ENCODE assay signal across 8 cellular contexts in the genomic region with DNA sequence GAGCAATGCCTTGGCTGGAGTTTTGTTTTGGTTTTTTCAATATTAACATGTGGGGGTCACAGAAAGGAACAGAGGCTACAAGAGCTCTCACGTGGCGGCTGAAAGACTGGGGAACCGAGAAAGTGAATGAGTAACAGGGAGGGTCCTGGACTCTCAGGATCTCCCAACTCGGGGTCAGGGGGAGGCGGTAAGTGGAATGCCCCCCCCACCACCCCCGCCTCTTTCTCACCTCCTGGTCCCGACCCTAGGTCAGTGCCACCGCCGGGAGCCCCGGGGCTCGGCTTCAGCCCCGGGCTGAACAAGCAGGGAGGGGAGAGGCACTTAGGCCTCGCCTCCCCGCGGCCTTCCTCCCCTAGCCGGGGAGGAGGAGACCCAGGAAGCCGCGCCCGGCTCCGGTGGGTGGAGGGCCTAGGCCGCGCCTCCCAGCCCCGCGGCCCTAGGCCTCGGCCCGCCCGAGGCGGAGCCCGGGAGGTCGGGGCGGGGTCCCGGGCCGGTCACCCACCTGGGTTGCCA. TPM values are rescaled to one million over a fixed set of nuclear protein-coding genes. Genes with fewer than 3 reads are reported as not detected.
A peak's percentile ranks its signal among the peaks of the same experiment; 100 is the strongest.
DNase-seq lines count a peak whose midpoint lies in the region; ATAC-seq and TF ChIP-seq lines count a peak whose summit lies in the region.
"Not testable (repeated sequence)": the region's sequence is repeated elsewhere in the genome, so short reads cannot be mapped to it uniquely, and the experiment has no call there.

No MANE protein-coding gene starts in this region.

- H2AK5ac ChIP-seq in neuronal stem cell (ENCODE audit: low read depth, low read length) = not testable (repeated sequence)

- CTCF ChIA-PET in HCT116 (lab: Charles Lee) = interaction anchor here (1.1 kb wide), 2 partner anchors 36 to 222 kb away, joined by 3 to 4 read pairs; a partner anchor contains a TSS

- H3K9me2 ChIP-seq in HCT116 (ENCODE audit: insufficient read depth); Loucy (replicated peaks; ENCODE audit: low read depth, low read length): not testable (repeated sequence)

- ATAC-seq in HCT116 = peak; percentile 95

- RAD21 ChIA-PET in HCT116 (lab: Charles Lee; ENCODE audit: low non-redundant PET in 1 of 2, low total read pairs in 2 of 2, uncharacterized antibody in 2 of 2, unreplicated experiment in 2 of 2) = interaction anchor here in 1 of 2 experiments (0.6 kb wide), 1 partner anchor 73 kb away, joined by 5 read pairs; a partner anchor contains a TSS

- DNase-seq in G401 (ENCODE audit: low spot score) = peak; percentile 40
- DNase-seq in HCT116 (ENCODE audit: low read depth, low spot score) = peak; percentile 53
- DNase-seq in SK-N-MC (ENCODE audit: low read depth, low spot score) = not testable (repeated sequence)
- peak; percentile 82 for DNase-seq in activated gamma-delta T cell treated with Interleukin-2 at 50 U/mL for 16 hours
- DNase-seq in foreskin melanocyte = peak; percentile 55
- peak; percentile 70 for DNase-seq in neuronal stem cell (ENCODE audit: low spot score)

- H4K91ac ChIP-seq in neuronal stem cell (ENCODE audit: low read depth, low read length, poor library complexity) = not testable (repeated sequence)

- no CpG with 5 or more reads among the region's 33 CpGs for WGBS in neuronal stem cell (ENCODE audit: extremely low coverage in 2 of 2, insufficient read length in 2 of 2, insufficient replicate concordance in 1 of 2), 2 donors

- H3K4me2 ChIP-seq in HCT116 (ENCODE audit: low read length) = peak overlapping the region; percentile 65
- H3K4me2 ChIP-seq in Loucy (ENCODE audit: low read depth, low read length, poor library complexity, severe bottlenecking) = peak overlapping the region; percentile 67
- H3K4me2 ChIP-seq in neuronal stem cell (ENCODE audit: insufficient read depth, low read length, poor library complexity, severe bottlenecking) = peak overlapping the region; percentile 25

- H3K79me1 ChIP-seq in neuronal stem cell (ENCODE audit: low read depth, low read length) = not testable (repeated sequence)

- peaks cover 8 to 10% of the 10 kb centered on the region in 2 experiments; a peak in 3 of 4 replicates for H3K4me1 ChIP-seq in HCT116 (ENCODE audit: control insufficient read depth in 1 of 2, insufficient read depth in 2 of 2, low read length in 2 of 2)
- peaks cover 11% of the 10 kb centered on the region for H3K4me1 ChIP-seq in Loucy (ENCODE audit: insufficient read depth, low read length, poor library complexity, severe bottlenecking)
- not testable (repeated sequence) for H3K4me1 ChIP-seq in neuronal stem cell (ENCODE audit: control insufficient read depth in 2 of 2, insufficient read depth in 1 of 2, low read depth in 1 of 2, low read length in 2 of 2)

- H3K18ac ChIP-seq in neuronal stem cell (ENCODE audit: low read length) = not testable (repeated sequence)

- not testable (repeated sequence) for TF ChIP-seq RAD21 in HCT116 (IDR thresholded peaks at IDR 0.05; ENCODE audit: low read depth)

- H3K9me3 ChIP-seq in HCT116 (ENCODE audit: control insufficient read depth in 1 of 2, insufficient read depth in 1 of 2, low read depth in 1 of 2, low read length in 2 of 2); Loucy (ENCODE audit: insufficient read depth, low read depth, low read length); SK-N-MC (ENCODE audit: low read depth, low read length); neuronal stem cell (replicated peaks in 1 of 2; ENCODE audit: control insufficient read depth in 2 of 2, insufficient read depth in 1 of 2, low read depth in 1 of 2, low read length in 2 of 2): not testable (repeated sequence)

- not testable (repeated sequence) for TF ChIP-seq POLR2A in HCT116 (IDR thresholded peaks at IDR 0.05; ENCODE audit: borderline replicate concordance, extremely low read depth, insufficient read depth, insufficient read length)

- H2BK5ac ChIP-seq in neuronal stem cell (ENCODE audit: low read length) = not testable (repeated sequence)

- H3K4me3 ChIP-seq in HCT116 (replicated peaks in 1 of 2; ENCODE audit: low read depth in 1 of 2, low read length in 2 of 2) (peak overlapping the region; percentile 49 to 63), Loucy (ENCODE audit: low read length, poor library complexity, severe bottlenecking) (peak overlapping the region; percentile 80), SK-N-MC (peak overlapping the region; percentile 79), neuronal stem cell (ENCODE audit: low read length in 2 of 2) (peak overlapping the region; percentile 79 to 83)

- peak overlapping the region; percentile 70 for H3K9ac ChIP-seq in HCT116 (ENCODE audit: low read length)
- peak overlapping the region; percentile 63 for H3K9ac ChIP-seq in Loucy (ENCODE audit: low read depth, low read length, poor library complexity, severe bottlenecking)
- peak overlapping the region; percentile 51 for H3K9ac ChIP-seq in SK-N-MC (ENCODE audit: insufficient read length)
- not testable (repeated sequence) for H3K9ac ChIP-seq in neuronal stem cell (ENCODE audit: low read depth, low read length, poor library complexity)

- not testable (repeated sequence) for H4K8ac ChIP-seq in neuronal stem cell (ENCODE audit: low read depth, low read length)

- not testable (repeated sequence) for H3K23ac ChIP-seq in neuronal stem cell (ENCODE audit: low read depth, low read length, poor library complexity)

- not testable (repeated sequence) for H3K27me3 Mint-ChIP-seq in stimulated activated naive CD8-positive, alpha-beta T cell treated with anti-CD3 and anti-CD28 coated beads, Interleukin-15, Interleukin-2, amounts not matched to agents 100 ng/mL and 50 ng/mL, for 24 hours

- H3K4me3 Mint-ChIP-seq in stimulated activated naive CD8-positive, alpha-beta T cell treated with anti-CD3 and anti-CD28 coated beads, Interleukin-15, Interleukin-2, amounts not matched to agents 100 ng/mL and 50 ng/mL, for 24 hours = peak overlapping the region; percentile 98

- TF ChIP-seq CTCF in HCT116 (IDR thresholded peaks at IDR 0.05 in 2 of 3, conservative IDR thresholded peaks at IDR 0.05 in 1 of 3; ENCODE audit: borderline replicate concordance in 1 of 3, insufficient read depth in 1 of 3, low read depth in 2 of 3, low read length in 2 of 3); Loucy (conservative IDR thresholded peaks at IDR 0.05; ENCODE audit: low read length): not testable (repeated sequence)

- POLR2A ChIA-PET in HCT116 (lab: Charles Lee) = interaction anchor here (1.3 kb wide), 1 partner anchor 36 kb away, joined by 5 read pairs; a partner anchor contains a TSS

- H3K79me2 ChIP-seq in HCT116 (ENCODE audit: insufficient read depth, low read length) (peaks cover 11% of the 10 kb centered on the region), Loucy (ENCODE audit: insufficient read depth, low read length) (peaks cover 27% of the 10 kb centered on the region; the same call in 1 of the 2 replicates)

- H3K36me3 Mint-ChIP-seq in stimulated activated naive CD8-positive, alpha-beta T cell treated with anti-CD3 and anti-CD28 coated beads, Interleukin-15, Interleukin-2, amounts not matched to agents 100 ng/mL and 50 ng/mL, for 24 hours (ENCODE audit: low read depth) = not testable (repeated sequence)

- H2AFZ ChIP-seq in HCT116 (ENCODE audit: low read depth, low read length, poor library complexity, severe bottlenecking); Loucy (ENCODE audit: low read length); neuronal stem cell (ENCODE audit: low read length): not testable (repeated sequence)

- peak overlapping the region; percentile 92 for H3K27ac ChIP-seq in HCT116 (ENCODE audit: low read depth, low read length)
- not testable (repeated sequence) for H3K27ac ChIP-seq in SK-N-MC; neuronal stem cell (replicated peaks; ENCODE audit: low read length)

- not testable (repeated sequence) for H3K9me3 Mint-ChIP-seq in stimulated activated naive CD8-positive, alpha-beta T cell treated with anti-CD3 and anti-CD28 coated beads, Interleukin-15, Interleukin-2, amounts not matched to agents 100 ng/mL and 50 ng/mL, for 24 hours

- in situ Hi-C loops in G401 (cut with HindIII; ENCODE audit: low sequenced_read_pairs) = not testable (repeated sequence)

- not testable (repeated sequence) for H3K36me3 ChIP-seq in HCT116 (ENCODE audit: control insufficient read depth in 1 of 2, insufficient read depth in 2 of 2, low read length in 2 of 2); Loucy (ENCODE audit: insufficient read depth, low read length); SK-N-MC (ENCODE audit: insufficient read depth, low read length); neuronal stem cell (replicated peaks in 1 of 2; ENCODE audit: control insufficient read depth in 2 of 2, insufficient read depth in 2 of 2, low read length in 2 of 2)

- not testable (repeated sequence) for H3F3A ChIP-seq in Loucy (ENCODE audit: low read depth)

- H2BK12ac ChIP-seq in neuronal stem cell (ENCODE audit: low read length) = not testable (repeated sequence)

- not testable (repeated sequence) for H3K27me3 ChIP-seq in HCT116 (ENCODE audit: insufficient read depth, low read length); Loucy (ENCODE audit: insufficient read depth, low read length, poor library complexity, severe bottlenecking); neuronal stem cell (ENCODE audit: control insufficient read depth in 3 of 3, insufficient read depth in 3 of 3, low read depth in 1 of 3, low read length in 3 of 3)

- H2BK120ac ChIP-seq in neuronal stem cell (ENCODE audit: low read depth, low read length) = not testable (repeated sequence)

- H3K14ac ChIP-seq in neuronal stem cell (ENCODE audit: low read length) = not testable (repeated sequence)

- H3K4me1 Mint-ChIP-seq in stimulated activated naive CD8-positive, alpha-beta T cell treated with anti-CD3 and anti-CD28 coated beads, Interleukin-15, Interleukin-2, amounts not matched to agents 100 ng/mL and 50 ng/mL, for 24 hours (ENCODE audit: low read depth) = peaks cover 37% of the 10 kb centered on the region

- H3K4ac ChIP-seq in neuronal stem cell (ENCODE audit: low read length) = not testable (repeated sequence)

- not testable (repeated sequence) for H2BK15ac ChIP-seq in neuronal stem cell (ENCODE audit: low read length)

- H3K27ac Mint-ChIP-seq in stimulated activated naive CD8-positive, alpha-beta T cell treated with anti-CD3 and anti-CD28 coated beads, Interleukin-15, Interleukin-2, amounts not matched to agents 100 ng/mL and 50 ng/mL, for 24 hours = peak overlapping the region; percentile 96

- intact Hi-C loops in HCT116 (cut with micrococcal nuclease) = not testable (repeated sequence)

- BruUV-seq in HCT116 (replicated peaks; lab: Mats Ljungman, UMichigan) = not testable (repeated sequence)

- not testable (repeated sequence) for H4K20me1 ChIP-seq in HCT116 (ENCODE audit: insufficient read depth); Loucy (ENCODE audit: insufficient read depth, low read length, poor library complexity, severe bottlenecking)

RNA-seq across cellular contexts. Expression of a gene that starts 20.6 kb away (rescaled TPM):
- 82.4 and 84.3 TPM in 2 replicates for total RNA-seq in G401 (2014; rRNA removed; shearing (Covaris generic))
- total RNA-seq in HCT116 (2021; ENCODE audit: unreplicated experiment) = 51.8 TPM
- 24.9 and 27.4 TPM in 2 replicates for polyA plus RNA-seq in HCT116 (2012)
- 31.1 TPM for polyA plus RNA-seq in neuronal stem cell (2013, experiment 1 of 2)
- 30.6 TPM for polyA plus RNA-seq in neuronal stem cell (2013, experiment 2 of 2)

RNA-seq across cellular contexts. Expression of a gene that starts 35.8 kb away (rescaled TPM):
- total RNA-seq in G401 (2014; rRNA removed; shearing (Covaris generic)) = 43.3 and 59.8 TPM in 2 replicates
- total RNA-seq in HCT116 (2021; ENCODE audit: unreplicated experiment) = 49.2 TPM
- polyA plus RNA-seq in HCT116 (2012) = 35.5 and 38.1 TPM in 2 replicates
- polyA plus RNA-seq in neuronal stem cell (2013, experiment 1 of 2) = 18.4 TPM
- 16.8 TPM for polyA plus RNA-seq in neuronal stem cell (2013, experiment 2 of 2)

RNA-seq across cellular contexts. Expression of a gene that starts 40.1 kb away (rescaled TPM):
- 0.58 TPM in 1 of 2 replicates, not detected in the other for total RNA-seq in G401 (2014; rRNA removed; shearing (Covaris generic))
- not detected for total RNA-seq in HCT116 (2021; ENCODE audit: unreplicated experiment)
- 0.46 and 1.4 TPM in 2 replicates for polyA plus RNA-seq in HCT116 (2012)
- 4.7 TPM for polyA plus RNA-seq in neuronal stem cell (2013, experiment 1 of 2)
- polyA plus RNA-seq in neuronal stem cell (2013, experiment 2 of 2) = 4.6 TPM

RNA-seq across cellular contexts. Expression of a gene that starts 47.8 kb away (rescaled TPM):
- 0.10 and 0.86 TPM in 2 replicates for total RNA-seq in G401 (2014; rRNA removed; shearing (Covaris generic))
- 3.4 TPM for total RNA-seq in HCT116 (2021; ENCODE audit: unreplicated experiment)
- polyA plus RNA-seq in HCT116 (2012) = 2.3 and 2.4 TPM in 2 replicates
- 3.9 TPM for polyA plus RNA-seq in neuronal stem cell (2013, experiment 1 of 2)
- polyA plus RNA-seq in neuronal stem cell (2013, experiment 2 of 2) = 3.4 TPM
